In genomic region chr1:155976062-155976912, GRCh38 we compare ENCODE assay signal across 8 cellular contexts. TPM values are rescaled to one million over a fixed set of nuclear protein-coding genes. Genes with fewer than 3 reads are reported as not detected.
DNase-seq lines count a peak whose midpoint lies in the region; ATAC-seq and TF ChIP-seq lines count a peak whose summit lies in the region.

No MANE protein-coding gene starts in this region.

- H3K27me3 Mint-ChIP-seq in activated B cell treated with CpG ODN at 0.5 μM for 24 hours, result no peaks in the 10 kb centered on the region

- H3K9me3 Mint-ChIP-seq in activated B cell treated with CpG ODN at 0.5 μM for 24 hours, result no peaks in the 10 kb centered on the region

- peak; percentile 84 for DNase-seq in GF-D8 (lab: John Stamatoyannopoulos, UW)
- peak; percentile 84 for DNase-seq in NCI-H2171 treated with DMSO at 0.1 percent for 48 hours (lab: John Stamatoyannopoulos, UW)
- DNase-seq in activated B cell treated with CpG ODN at 0.5 μM for 24 hours, result no peak
- DNase-seq in choroid plexus epithelial cell (ENCODE audit: low read depth), result peak; percentile 66
- peak; percentile 85 for DNase-seq in lung (ENCODE audit: low spot score)
- DNase-seq in stimulated activated CD8-positive, alpha-beta memory T cell treated with anti-CD3 and anti-CD28 coated beads, Interleukin-4, amount 100 ng/mL, for 4 hours (ENCODE audit: low read depth in 2 of 2, low spot score in 1 of 2), result peak; percentile 36 to 59
- no peak for DNase-seq in activated CD4-positive, CD25-positive, alpha-beta regulatory T cell treated with anti-CD3 and anti-CD28 coated beads, Interleukin-2, amount 50 U/mL, for 72 hours

- no peaks in the 10 kb centered on the region for H3K9me3 ChIP-seq in lung (ENCODE audit: control insufficient read depth in 2 of 2, insufficient read depth in 1 of 2, low read length in 1 of 2)

- H3K4me1 ChIP-seq in lung (ENCODE audit: control insufficient read depth in 2 of 2, insufficient read depth in 2 of 2, low read length in 2 of 2), result peaks cover 30 to 44% of the 10 kb centered on the region in 2 donors

- no peak for TF ChIP-seq CTCF in activated B cell treated with CpG ODN at 0.5 μM for 24 hours (IDR thresholded peaks at IDR 0.05)
- TF ChIP-seq CTCF in choroid plexus epithelial cell (conservative IDR thresholded peaks at IDR 0.05; ENCODE audit: low read depth, low read length), result no peak
- TF ChIP-seq CTCF in lung (IDR thresholded peaks at IDR 0.05; ENCODE audit: control extremely low read depth, extremely low read depth), result no peak

- ATAC-seq in activated B cell treated with CpG ODN at 0.5 μM for 24 hours (ENCODE audit: low read depth) (no peak), lung (ENCODE audit: insufficient read depth, low FRiP score) (no peak), GM18870 (IDR thresholded peaks at IDR 0.05; ENCODE audit: unreplicated experiment) (no peak)

- H3K27ac ChIP-seq in lung (ENCODE audit: low read depth in 1 of 2, low read length in 1 of 2), result peak overlapping the region; percentile 89 to 97

- H3K36me3 Mint-ChIP-seq in activated B cell treated with CpG ODN at 0.5 μM for 24 hours (ENCODE audit: low read depth), result peaks cover 53% of the 10 kb centered on the region

- peaks cover 0 to 5% of the 10 kb centered on the region in 2 donors for H3K36me3 ChIP-seq in lung (ENCODE audit: control insufficient read depth in 2 of 2, insufficient read depth in 2 of 2, low read length in 2 of 2)

- no peaks in the 10 kb centered on the region for H3K27me3 ChIP-seq in lung (ENCODE audit: control insufficient read depth, insufficient read depth)

- peak overlapping the region; percentile 85 for H3K4me3 ChIP-seq in choroid plexus epithelial cell (ENCODE audit: low read depth, low read length)
- peak overlapping the region; percentile 88 for H3K4me3 ChIP-seq in lung

- intact Hi-C loops in activated B cell treated with CpG ODN at 0.5 μM for 24 hours (cut with micrococcal nuclease), result loop anchor here (5.0 kb wide), 1 partner anchor 76 kb away; the partner anchor contains the start of genes LAMTOR2 and UBQLN4

- POLR2A ChIA-PET in activated B cell treated with CpG ODN at 0.5 μM for 24 hours (lab: Charles Lee), result interaction anchor here (0.6 to 14.6 kb wide), 7 partner anchors 8 to 237 kb away, joined by 3 to 403 read pairs (median 85); partner anchors contain the start of genes KHDC4, PMF1 and RXFP4

- CTCF ChIA-PET in activated B cell treated with CpG ODN at 0.5 μM for 24 hours (lab: Charles Lee), result interaction anchor here (0.9 to 9.8 kb wide), 4 partner anchors 13 to 42 kb away, joined by 3 to 146 read pairs (median 12); partner anchors contain the start of genes KHDC4 and RXFP4

- peaks cover 84% of the 10 kb centered on the region for H3K4me1 Mint-ChIP-seq in activated B cell treated with CpG ODN at 0.5 μM for 24 hours

- WGBS in lung, 2 donors, result 1 to 2% methylated on average over 14 of the region's 14 CpGs

- peak overlapping the region; percentile 97 for H3K4me3 Mint-ChIP-seq in activated B cell treated with CpG ODN at 0.5 μM for 24 hours

- peak overlapping the region; percentile 90 for H3K27ac Mint-ChIP-seq in activated B cell treated with CpG ODN at 0.5 μM for 24 hours

RNA-seq across cellular contexts. Expression of gene ARHGEF2, which starts 2.1 kb away (rescaled TPM):
- total RNA-seq in activated B cell treated with CpG ODN at 0.5 μM for 24 hours (188 and 207 TPM in 2 replicates), lung (100 to 1,000 TPM; 148 to 289 TPM)
- polyA plus RNA-seq in lung, result 10 to 100 TPM; 72.0 to 91.4 TPM

RNA-seq across cellular contexts. Expression of gene RXFP4, which starts 34.8 kb away (rescaled TPM):
- total RNA-seq in activated B cell treated with CpG ODN at 0.5 μM for 24 hours (not detected in 2 replicates), lung (not detected)
- polyA plus RNA-seq in lung, result under 1 TPM; 0.05 to 0.20 TPM

RNA-seq across cellular contexts. Expression of gene KHDC4, which starts 42.1 kb away (rescaled TPM):
- 88.3 and 105 TPM in 2 replicates for total RNA-seq in activated B cell treated with CpG ODN at 0.5 μM for 24 hours
- 10 to 100 TPM; 35.0 to 63.1 TPM for total RNA-seq in lung
- 10 to 100 TPM; 15.4 to 34.2 TPM for polyA plus RNA-seq in lung

RNA-seq across cellular contexts. Expression of gene SSR2, which starts 44.5 kb away (rescaled TPM):
- total RNA-seq in activated B cell treated with CpG ODN at 0.5 μM for 24 hours (136 and 146 TPM in 2 replicates), lung (100 to 1,000 TPM; 281 to 289 TPM)
- 100 to 1,000 TPM; 294 to 467 TPM for polyA plus RNA-seq in lung

Comparison
In these comparisons a context has a peak if more than half of its experiments do, and no peak if none do; other contexts are left out.
1. DNase-seq: peak in GF-D8 (single experiment), NCI-H2171 treated with DMSO at 0.1 percent for 48 hours (single experiment), choroid plexus epithelial cell (single experiment), lung (single experiment) and stimulated activated CD8-positive, alpha-beta memory T cell treated with anti-CD3 and anti-CD28 coated beads, Interleukin-4, amount 100 ng/mL, for 4 hours (2 of 2); none in activated B cell treated with CpG ODN at 0.5 μM for 24 hours (single experiment) and activated CD4-positive, CD25-positive, alpha-beta regulatory T cell treated with anti-CD3 and anti-CD28 coated beads, Interleukin-2, amount 50 U/mL, for 72 hours (single experiment).